1 cellular context compared by ENCODE assay signal in genomic region chr14:102057480-102058114, GRCh38.
TF ChIP-seq lines count a peak whose summit lies in the region.

No MANE protein-coding gene starts in this region.

TF ChIP-seq in WTC11, 78 proteins besides CTCF, POLR2A, EP300 and RAD21 (continued from another document):
- TF ChIP-seq, protein P1, sequence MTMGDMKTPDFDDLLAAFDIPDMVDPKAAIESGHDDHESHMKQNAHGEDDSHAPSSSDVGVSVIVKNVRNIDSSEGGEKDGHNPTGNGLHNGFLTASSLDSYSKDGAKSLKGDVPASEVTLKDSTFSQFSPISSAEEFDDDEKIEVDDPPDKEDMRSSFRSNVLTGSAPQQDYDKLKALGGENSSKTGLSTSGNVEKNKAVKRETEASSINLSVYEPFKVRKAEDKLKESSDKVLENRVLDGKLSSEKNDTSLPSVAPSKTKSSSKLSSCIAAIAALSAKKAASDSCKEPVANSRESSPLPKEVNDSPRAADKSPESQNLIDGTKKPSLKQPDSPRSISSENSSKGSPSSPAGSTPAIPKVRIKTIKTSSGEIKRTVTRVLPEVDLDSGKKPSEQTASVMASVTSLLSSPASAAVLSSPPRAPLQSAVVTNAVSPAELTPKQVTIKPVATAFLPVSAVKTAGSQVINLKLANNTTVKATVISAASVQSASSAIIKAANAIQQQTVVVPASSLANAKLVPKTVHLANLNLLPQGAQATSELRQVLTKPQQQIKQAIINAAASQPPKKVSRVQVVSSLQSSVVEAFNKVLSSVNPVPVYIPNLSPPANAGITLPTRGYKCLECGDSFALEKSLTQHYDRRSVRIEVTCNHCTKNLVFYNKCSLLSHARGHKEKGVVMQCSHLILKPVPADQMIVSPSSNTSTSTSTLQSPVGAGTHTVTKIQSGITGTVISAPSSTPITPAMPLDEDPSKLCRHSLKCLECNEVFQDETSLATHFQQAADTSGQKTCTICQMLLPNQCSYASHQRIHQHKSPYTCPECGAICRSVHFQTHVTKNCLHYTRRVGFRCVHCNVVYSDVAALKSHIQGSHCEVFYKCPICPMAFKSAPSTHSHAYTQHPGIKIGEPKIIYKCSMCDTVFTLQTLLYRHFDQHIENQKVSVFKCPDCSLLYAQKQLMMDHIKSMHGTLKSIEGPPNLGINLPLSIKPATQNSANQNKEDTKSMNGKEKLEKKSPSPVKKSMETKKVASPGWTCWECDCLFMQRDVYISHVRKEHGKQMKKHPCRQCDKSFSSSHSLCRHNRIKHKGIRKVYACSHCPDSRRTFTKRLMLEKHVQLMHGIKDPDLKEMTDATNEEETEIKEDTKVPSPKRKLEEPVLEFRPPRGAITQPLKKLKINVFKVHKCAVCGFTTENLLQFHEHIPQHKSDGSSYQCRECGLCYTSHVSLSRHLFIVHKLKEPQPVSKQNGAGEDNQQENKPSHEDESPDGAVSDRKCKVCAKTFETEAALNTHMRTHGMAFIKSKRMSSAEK (CRISPR knock-in tag; IDR thresholded peaks at IDR 0.05; ENCODE audit: borderline replicate concordance): no peak
- TF ChIP-seq, protein P2, sequence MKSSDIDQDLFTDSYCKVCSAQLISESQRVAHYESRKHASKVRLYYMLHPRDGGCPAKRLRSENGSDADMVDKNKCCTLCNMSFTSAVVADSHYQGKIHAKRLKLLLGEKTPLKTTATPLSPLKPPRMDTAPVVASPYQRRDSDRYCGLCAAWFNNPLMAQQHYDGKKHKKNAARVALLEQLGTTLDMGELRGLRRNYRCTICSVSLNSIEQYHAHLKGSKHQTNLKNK (CRISPR knock-in tag; IDR thresholded peaks at IDR 0.05): no peak
